In genomic region chr15:74200394-74200793, GRCh38 we compare ENCODE assay signal across 9 cellular contexts. TPM values are rescaled to one million over a fixed set of nuclear protein-coding genes. Genes with fewer than 3 reads are reported as not detected.
DNase-seq lines count a peak whose midpoint lies in the region; FAIRE-seq and TF ChIP-seq lines count a peak whose summit lies in the region.
"Had no signal": no experiment of that assay in that cellular context is flagged by ENCODE, and none has a peak within 500 bp of the region (broad histone marks: within the 10 kb centered on the region; RNA-seq: fewer than 3 reads in every experiment).

No MANE protein-coding gene starts in this region.

- H3K4me2 ChIP-seq in BLaER1 (peak overlapping the region; percentile 82), H1 (ENCODE audit: insufficient read depth in 1 of 2, low read depth in 2 of 2, low read length in 2 of 2) (no peak overlapping the region), neuronal stem cell (ENCODE audit: insufficient read depth, low read length, poor library complexity, severe bottlenecking) (no peak overlapping the region)

- DNase-seq in NCI-H226 (peak; percentile 82), H1 (ENCODE audit: low read depth in 1 of 2, low spot score in 2 of 2) (no peak), neuronal stem cell (ENCODE audit: low spot score) (no peak), cerebellar nuclear complex (lab: John Stamatoyannopoulos, UW) (no peak), COLO829 (ENCODE audit: low spot score) (no peak), GF-D8 (lab: John Stamatoyannopoulos, UW) (no peak), caudate nucleus (lab: John Stamatoyannopoulos, UW) (no peak)

- no peak overlapping the region; the same call in 1 of the 2 replicates for H4K8ac ChIP-seq in H1 (ENCODE audit: extremely low read depth, insufficient read depth, low read length)
- no peak overlapping the region for H4K8ac ChIP-seq in neuronal stem cell (ENCODE audit: low read depth, low read length)

- no peak for TF ChIP-seq POLR2A in H1 (IDR thresholded peaks at IDR 0.05; ENCODE audit: control extremely low read depth in 1 of 2, low read depth in 2 of 2, low read length in 2 of 2)

- H3K79me1 ChIP-seq in H1 (ENCODE audit: low read depth, low read length) (peaks cover 3% of the 10 kb centered on the region; the same call in 1 of the 2 replicates), neuronal stem cell (ENCODE audit: low read depth, low read length) (no peaks in the 10 kb centered on the region)

- peaks cover 74% of the 10 kb centered on the region for H3K4me1 ChIP-seq in BLaER1
- peaks cover 0 to 46% (median 31%) of the 10 kb centered on the region in 4 experiments; a peak in 6 of 7 replicates for H3K4me1 ChIP-seq in H1 (replicated peaks in 1 of 4; ENCODE audit: control insufficient read depth in 3 of 4, insufficient read depth in 4 of 4, low read length in 3 of 4)
- H3K4me1 ChIP-seq in neuronal stem cell (ENCODE audit: control insufficient read depth in 2 of 2, insufficient read depth in 1 of 2, low read depth in 1 of 2, low read length in 2 of 2): peaks cover 31 to 33% of the 10 kb centered on the region in 2 donors

- POLR2A ChIA-PET in H1 (lab: Charles Lee; ENCODE audit: partially characterized antibody): interaction anchor here (0.8 to 7.3 kb wide), 5 partner anchors 9 to 21 kb away, joined by 3 to 76 read pairs (median 44); no protein-coding TSS in a partner anchor

- H3K9ac ChIP-seq in BLaER1 (no peak overlapping the region), H1 (replicated peaks in 1 of 4; ENCODE audit: extremely low read depth in 1 of 4, low read depth in 3 of 4, low read length in 3 of 4) (no peak overlapping the region), neuronal stem cell (ENCODE audit: low read depth, low read length, poor library complexity) (no peak overlapping the region)

- no peak overlapping the region for H2AFZ ChIP-seq in H1 (ENCODE audit: low read length)
- no peak overlapping the region for H2AFZ ChIP-seq in neuronal stem cell (ENCODE audit: low read length)

- no peak for TF ChIP-seq EP300 in H1 (IDR thresholded peaks at IDR 0.05; ENCODE audit: borderline replicate concordance in 1 of 2, low read depth in 2 of 2, low read length in 2 of 2)

- H2AK5ac ChIP-seq in H1 (ENCODE audit: low read depth, low read length) (no peak overlapping the region; the same call in 1 of the 2 replicates), neuronal stem cell (ENCODE audit: low read depth, low read length) (peak overlapping the region; percentile 97)

- H3K79me2 ChIP-seq in H1 (ENCODE audit: control insufficient read depth in 1 of 2, insufficient read depth in 2 of 2, low read length in 2 of 2): 0 out of 4 replicates have a peak, but pooled peaks cover 0 to 4% of the 10 kb centered on the region in 2 experiments

- no peak overlapping the region for H2BK20ac ChIP-seq in H1 (ENCODE audit: low read length)

- H4K5ac ChIP-seq in H1 (ENCODE audit: insufficient read length, low read depth, low read length): no peak overlapping the region

- 0 out of 2 replicates have a peak overlapping the region, but pooled peaks have one; percentile 88 for H2BK15ac ChIP-seq in H1 (ENCODE audit: low read length)
- H2BK15ac ChIP-seq in neuronal stem cell (ENCODE audit: low read length): peak overlapping the region; percentile 97

- H3K27me3 ChIP-seq in BLaER1: no peaks in the 10 kb centered on the region
- peaks cover 0 to 4% (median 2%) of the 10 kb centered on the region in 4 experiments; a peak in 2 of 7 replicates for H3K27me3 ChIP-seq in H1 (replicated peaks in 1 of 4; ENCODE audit: control insufficient read depth in 3 of 4, extremely low read depth in 1 of 4, insufficient read depth in 3 of 4, low read length in 3 of 4)
- peaks cover 0 to 1% (median 0%) of the 10 kb centered on the region in 3 experiments for H3K27me3 ChIP-seq in neuronal stem cell (ENCODE audit: control insufficient read depth in 3 of 3, insufficient read depth in 3 of 3, low read depth in 1 of 3, low read length in 3 of 3)
- H3K27me3 ChIP-seq: ascending aorta had no signal

- H3K23me2 ChIP-seq in H1 (ENCODE audit: low read depth, low read length): peaks cover 4% of the 10 kb centered on the region; the same call in 1 of the 2 replicates

- H4K91ac ChIP-seq in H1 (replicated peaks; ENCODE audit: insufficient read length, low read length) (no peak overlapping the region), neuronal stem cell (ENCODE audit: low read depth, low read length, poor library complexity) (no peak overlapping the region)

- TF ChIP-seq RAD21 in H1 (IDR thresholded peaks at IDR 0.05 in 1 of 2, conservative IDR thresholded peaks at IDR 0.05 in 1 of 2; ENCODE audit: low read depth in 2 of 2, low read length in 2 of 2): no peak

- H3K9me3 ChIP-seq in BLaER1: no peaks in the 10 kb centered on the region
- no peaks in the 10 kb centered on the region for H3K9me3 ChIP-seq in H1 (ENCODE audit: insufficient read depth in 2 of 2, low read depth in 1 of 2, low read length in 1 of 2)
- no peaks in the 10 kb centered on the region for H3K9me3 ChIP-seq in neuronal stem cell (replicated peaks in 1 of 2; ENCODE audit: control insufficient read depth in 2 of 2, insufficient read depth in 1 of 2, low read depth in 1 of 2, low read length in 2 of 2)
- H3K9me3 ChIP-seq: ascending aorta had no signal

- no peak overlapping the region for H3K56ac ChIP-seq in H1 (replicated peaks; ENCODE audit: insufficient read length, low read depth, low read length)

- H2BK5ac ChIP-seq in H1 (ENCODE audit: low read depth, low read length) (no peak overlapping the region), neuronal stem cell (ENCODE audit: low read length) (no peak overlapping the region)

- FAIRE-seq in H1 (lab: Jason Lieb, UNC): no peak

- no peak overlapping the region for H3K4me3 ChIP-seq in BLaER1
- H3K4me3 ChIP-seq in H1 (ENCODE audit: extremely low read depth in 1 of 4, insufficient read depth in 2 of 4, low read depth in 3 of 4, low read length in 4 of 4): peak overlapping the region in 1 of 4 experiments; percentile 4; a peak in 1 of 8 replicates
- H3K4me3 ChIP-seq in neuronal stem cell (ENCODE audit: low read length in 2 of 2): peak overlapping the region in 1 of 2 donors; percentile 46
- H3K4me3 ChIP-seq: ascending aorta had no signal

- WGBS in H1 (ENCODE audit: extremely low coverage in 1 of 2, insufficient coverage in 1 of 2, insufficient read length in 1 of 2, insufficient replicate concordance in 2 of 2, low coverage in 1 of 2, low lambda C conversion rate in 2 of 2, missing lambda C conversion rate in 1 of 2), 2 experiments: 69% methylated on average over 1 of the region's 1 CpG; no CpG with 5 or more reads in 1 of the 2 experiments
- WGBS in neuronal stem cell (ENCODE audit: extremely low coverage in 2 of 2, insufficient read length in 2 of 2, insufficient replicate concordance in 1 of 2), 2 donors: no CpG with 5 or more reads among the region's 1 CpG

- no peak overlapping the region for H3K14ac ChIP-seq in H1 (ENCODE audit: insufficient read length)
- no peak overlapping the region for H3K14ac ChIP-seq in neuronal stem cell (ENCODE audit: low read length)

- H3K4ac ChIP-seq in H1 (replicated peaks; ENCODE audit: insufficient read length, low read depth, low read length) (no peak overlapping the region), neuronal stem cell (ENCODE audit: low read length) (no peak overlapping the region)

- H4K20me1 ChIP-seq in BLaER1 (no peaks in the 10 kb centered on the region), H1 (replicated peaks in 1 of 2; ENCODE audit: control insufficient read depth in 1 of 2, insufficient read depth in 2 of 2, low read length in 2 of 2) (no peaks in the 10 kb centered on the region)

- H2BK12ac ChIP-seq in H1 (ENCODE audit: low read depth, low read length) (no peak overlapping the region), neuronal stem cell (ENCODE audit: low read length) (peak overlapping the region; percentile 36)

- CTCF ChIA-PET in H1 (lab: Charles Lee; ENCODE audit: partially characterized antibody): interaction anchor here (0.9 to 6.1 kb wide), 17 partner anchors 9 to 122 kb away, joined by 3 to 38 read pairs (median 5); partner anchors contain the start of genes ISLR and ISLR2

- H3K18ac ChIP-seq in H1 (ENCODE audit: extremely low read depth, low read length) (no peak overlapping the region; the same call in 1 of the 2 replicates), neuronal stem cell (ENCODE audit: low read length) (peak overlapping the region; percentile 61)

- H2BK120ac ChIP-seq in H1 (replicated peaks; ENCODE audit: low read depth, low read length): no peak overlapping the region
- H2BK120ac ChIP-seq in neuronal stem cell (ENCODE audit: low read depth, low read length): peak overlapping the region; percentile 48

- TF ChIP-seq CTCF in H1 (IDR thresholded peaks at IDR 0.05; ENCODE audit: control extremely low read depth in 1 of 3, insufficient read depth in 1 of 3, low read depth in 1 of 3, low read length in 3 of 3): no peak

- no peak overlapping the region for H3K27ac ChIP-seq in BLaER1
- no peak overlapping the region for H3K27ac ChIP-seq in H1 (ENCODE audit: low read depth, low read length)
- H3K27ac ChIP-seq in neuronal stem cell (replicated peaks; ENCODE audit: low read length): no peak overlapping the region
- H3K27ac ChIP-seq in caudate nucleus (ENCODE audit: low read depth, low read length): no peak overlapping the region

- H3K36me3 ChIP-seq in BLaER1 (no peaks in the 10 kb centered on the region), H1 (ENCODE audit: control insufficient read depth in 2 of 4, insufficient read depth in 4 of 4, low read length in 3 of 4) (no peaks in the 10 kb centered on the region), neuronal stem cell (replicated peaks in 1 of 2; ENCODE audit: control insufficient read depth in 2 of 2, insufficient read depth in 2 of 2, low read length in 2 of 2) (peaks cover 0 to 27% of the 10 kb centered on the region in 2 donors)
- H3K36me3 ChIP-seq: ascending aorta had no signal

- H3K23ac ChIP-seq in H1 (ENCODE audit: insufficient read length): no peak overlapping the region
- no peak overlapping the region for H3K23ac ChIP-seq in neuronal stem cell (ENCODE audit: low read depth, low read length, poor library complexity)

RNA-seq across cellular contexts. Expression of gene STRA6, which starts 2.2 kb away (rescaled TPM):
- total RNA-seq in H1 (2021; fragmentation: NEBNext Ultra II Directional; extraction: Animal tissue kit (Norgen Biotek cat#: 25700)): 7.6 and 9.3 TPM in 2 replicates
- polyA plus RNA-seq in H1 (2011; rRNA removed): 14.5 and 21.0 TPM in 2 replicates
- 11.5 TPM for polyA plus RNA-seq in H1 (2011; cell fraction: cytosol; rRNA removed)
- 54.5 TPM for polyA plus RNA-seq in H1 (2011; cell fraction: nucleus; rRNA removed)
- polyA plus RNA-seq in H1 (2012, experiment 1 of 2): 9.8 to 16.3 TPM (median 13.8 TPM) in 4 replicates
- 11.1 TPM for polyA plus RNA-seq in H1 (2012, experiment 2 of 2)
- polyA plus RNA-seq in H1 (2013, experiment 1 of 2): 15.0 TPM
- 14.0 TPM for polyA plus RNA-seq in H1 (2013, experiment 2 of 2)
- 13.8 and 14.4 TPM in 2 replicates for polyA minus RNA-seq in H1 (2011; rRNA and poly(A)+ RNA removed)
- polyA minus RNA-seq in H1 (2011; cell fraction: cytosol; rRNA and poly(A)+ RNA removed): 7.7 TPM
- polyA minus RNA-seq in H1 (2011; cell fraction: nucleus; rRNA and poly(A)+ RNA removed): 39.6 TPM
- polyA plus RNA-seq in neuronal stem cell (2013, experiment 1 of 2): 3.9 TPM
- polyA plus RNA-seq in neuronal stem cell (2013, experiment 2 of 2): 3.4 TPM
- total RNA-seq: ascending aorta had no signal

RNA-seq across cellular contexts. Expression of gene ISLR, which starts 26.9 kb away (rescaled TPM):
- 0.35 TPM in 1 of 2 replicates, not detected in the other for total RNA-seq in H1 (2021; fragmentation: NEBNext Ultra II Directional; extraction: Animal tissue kit (Norgen Biotek cat#: 25700))
- 0.29 and 0.82 TPM in 2 replicates for polyA plus RNA-seq in H1 (2011; rRNA removed)
- polyA plus RNA-seq in H1 (2011; cell fraction: cytosol; rRNA removed): 0.27 TPM
- polyA plus RNA-seq in H1 (2011; cell fraction: nucleus; rRNA removed): 1.0 TPM
- polyA plus RNA-seq in H1 (2012, experiment 1 of 2): 0.21 to 0.28 TPM (median 0.27 TPM) in 4 replicates
- 0.35 TPM for polyA plus RNA-seq in H1 (2012, experiment 2 of 2)
- 1.0 TPM for polyA plus RNA-seq in H1 (2013, experiment 1 of 2)
- polyA plus RNA-seq in H1 (2013, experiment 2 of 2): 0.98 TPM
- 0.13 and 0.78 TPM in 2 replicates for polyA minus RNA-seq in H1 (2011; rRNA and poly(A)+ RNA removed)
- not detected for polyA minus RNA-seq in H1 (2011; cell fraction: cytosol; rRNA and poly(A)+ RNA removed)
- 0.90 TPM for polyA minus RNA-seq in H1 (2011; cell fraction: nucleus; rRNA and poly(A)+ RNA removed)
- polyA plus RNA-seq in neuronal stem cell (2013, experiment 1 of 2): 0.56 TPM
- polyA plus RNA-seq in neuronal stem cell (2013, experiment 2 of 2): 0.73 TPM

RNA-seq across cellular contexts. Expression of gene CCDC33, which starts 35.7 kb away (rescaled TPM):
- total RNA-seq in H1 (2021; fragmentation: NEBNext Ultra II Directional; extraction: Animal tissue kit (Norgen Biotek cat#: 25700)): 1.0 and 2.0 TPM in 2 replicates
- polyA plus RNA-seq in H1 (2011; rRNA removed): 2.7 and 3.3 TPM in 2 replicates
- polyA plus RNA-seq in H1 (2011; cell fraction: cytosol; rRNA removed): 4.3 TPM
- 3.7 TPM for polyA plus RNA-seq in H1 (2011; cell fraction: nucleus; rRNA removed)
- 2.1 to 3.9 TPM (median 3.0 TPM) in 4 replicates for polyA plus RNA-seq in H1 (2012, experiment 1 of 2)
- 1.3 TPM for polyA plus RNA-seq in H1 (2012, experiment 2 of 2)
- polyA plus RNA-seq in H1 (2013, experiment 1 of 2): 2.0 TPM
- 1.5 TPM for polyA plus RNA-seq in H1 (2013, experiment 2 of 2)
- 0.61 and 2.4 TPM in 2 replicates for polyA minus RNA-seq in H1 (2011; rRNA and poly(A)+ RNA removed)
- 3.3 TPM for polyA minus RNA-seq in H1 (2011; cell fraction: cytosol; rRNA and poly(A)+ RNA removed)
- 11.1 TPM for polyA minus RNA-seq in H1 (2011; cell fraction: nucleus; rRNA and poly(A)+ RNA removed)
- 1.3 TPM for polyA plus RNA-seq in neuronal stem cell (2013, experiment 1 of 2)
- polyA plus RNA-seq in neuronal stem cell (2013, experiment 2 of 2): 1.1 TPM
- total RNA-seq: ascending aorta had no signal
